Comparison of ENCODE assay signal across 8 cellular contexts in genomic region chr20:14637441-14637840, GRCh38.
"Had no signal": no experiment of that assay in that cellular context is flagged by ENCODE, and none has a peak within 500 bp of the region (broad histone marks: within the 10 kb centered on the region; RNA-seq: fewer than 3 reads in every experiment).

No MANE protein-coding gene starts in this region.

- H3K27ac ChIP-seq: HL-60, KMS-11 had no signal

- H3K4me3 Mint-ChIP-seq: IgD-negative memory B cell had no signal

- DNase-seq: IMR-90, KBM-7, KG1 had no signal

- H3K4me1 Mint-ChIP-seq: IgD-negative memory B cell had no signal

- H3K27ac Mint-ChIP-seq: IgD-negative memory B cell had no signal

- H3K4me3 ChIP-seq: K562 had no signal

- ATAC-seq: HepG2, K562 had no signal

- H3K36me3 Mint-ChIP-seq: IgD-negative memory B cell had no signal
